17 cellular contexts compared by ENCODE assay signal in the genomic region with DNA sequence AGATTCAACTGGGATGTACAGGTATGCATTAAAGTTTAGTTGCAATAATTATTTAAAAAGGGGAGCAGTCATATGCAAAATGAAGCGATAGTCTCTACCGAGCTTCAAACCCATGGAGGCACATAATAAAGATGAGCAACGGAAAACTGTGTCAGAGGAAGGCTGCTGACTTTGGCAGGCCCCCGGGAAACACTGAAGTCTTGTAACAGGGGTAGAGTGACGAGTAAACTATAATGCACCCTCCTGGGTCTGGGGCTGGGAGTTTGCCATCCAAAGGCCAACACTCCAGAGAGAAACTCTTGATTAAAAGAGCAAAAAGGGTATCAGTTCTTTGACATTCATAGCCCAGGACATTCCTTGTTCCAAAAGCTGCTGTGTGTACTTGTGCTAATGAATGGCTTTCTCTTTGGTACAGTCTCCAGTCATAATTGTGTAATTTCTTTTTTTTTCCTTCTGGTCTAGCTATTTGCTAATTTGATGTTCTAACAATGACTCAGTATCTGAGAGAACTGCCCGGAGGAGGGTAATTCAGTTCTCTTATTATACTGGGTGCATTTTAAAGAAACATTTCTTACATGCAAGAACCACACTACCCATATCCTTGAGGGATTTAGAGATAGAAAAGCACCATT. TPM values are rescaled to one million over a fixed set of nuclear protein-coding genes. Genes with fewer than 3 reads are reported as not detected.
A peak's percentile ranks its signal among the peaks of the same experiment; 100 is the strongest.
DNase-seq lines count a peak whose midpoint lies in the region; ATAC-seq and TF ChIP-seq lines count a peak whose summit lies in the region.
"Had no signal": no experiment of that assay in that cellular context is flagged by ENCODE, and none has a peak within 500 bp of the region (broad histone marks: within the 10 kb centered on the region; RNA-seq: fewer than 3 reads in every experiment).

No MANE protein-coding gene starts in this region.

- no peaks in the 10 kb centered on the region for H3K27me3 ChIP-seq in ACC112 (ENCODE audit: insufficient read depth, low read length)
- H3K27me3 ChIP-seq: colonic mucosa, upper lobe of left lung had no signal

- H3K4me3 Mint-ChIP-seq in activated T-helper 2 cell treated with anti-CD3 and anti-CD28 coated beads, Interferon-gamma antibody, Interleukin-2, Interleukin-4, amounts not matched to agents 10 μg/mL and 5 μg/mL and 100 μg/mL, durations not matched to agents 14 hours and 24 hours and 36 hours (ENCODE audit: low read depth): no peak overlapping the region

- H3K4me1 Mint-ChIP-seq in activated T-helper 2 cell treated with anti-CD3 and anti-CD28 coated beads, Interferon-gamma antibody, Interleukin-2, Interleukin-4, amounts not matched to agents 10 μg/mL and 5 μg/mL and 100 μg/mL, durations not matched to agents 14 hours and 24 hours and 36 hours (ENCODE audit: low read depth): peaks cover 8% of the 10 kb centered on the region

- H3K36me3 Mint-ChIP-seq in activated T-helper 2 cell treated with anti-CD3 and anti-CD28 coated beads, Interferon-gamma antibody, Interleukin-2, Interleukin-4, amounts not matched to agents 10 μg/mL and 5 μg/mL and 100 μg/mL, durations not matched to agents 14 hours and 24 hours and 36 hours (ENCODE audit: low read depth): no peaks in the 10 kb centered on the region

- peaks cover 47% of the 10 kb centered on the region for H3K27me3 Mint-ChIP-seq in activated T-helper 2 cell treated with anti-CD3 and anti-CD28 coated beads, Interferon-gamma antibody, Interleukin-2, Interleukin-4, amounts not matched to agents 10 μg/mL and 5 μg/mL and 100 μg/mL, durations not matched to agents 14 hours and 24 hours and 36 hours (ENCODE audit: low read depth)

- intact Hi-C loops in activated T-helper 2 cell treated with anti-CD3 and anti-CD28 coated beads, Interferon-gamma antibody, Interleukin-2, Interleukin-4, amounts not matched to agents 10 μg/mL and 5 μg/mL and 100 μg/mL, durations not matched to agents 14 hours and 24 hours and 36 hours (cut with micrococcal nuclease): no loop called here

- H3K9me3 Mint-ChIP-seq in activated T-helper 2 cell treated with anti-CD3 and anti-CD28 coated beads, Interferon-gamma antibody, Interleukin-2, Interleukin-4, amounts not matched to agents 10 μg/mL and 5 μg/mL and 100 μg/mL, durations not matched to agents 14 hours and 24 hours and 36 hours: no peaks in the 10 kb centered on the region

- no peak for ATAC-seq in HG03196 (IDR thresholded peaks at IDR 0.05; ENCODE audit: unreplicated experiment)
- ATAC-seq: HepG2 had no signal

- H2AFZ ChIP-seq in ACC112 (ENCODE audit: low read length, unreplicated experiment): no peak overlapping the region

- H3K4me3 ChIP-seq in ACC112 (ENCODE audit: low read depth, low read length): no peak overlapping the region
- H3K4me3 ChIP-seq in cardiac fibroblast (replicated peaks in 1 of 2; ENCODE audit: low read depth in 2 of 2, low read length in 2 of 2): no peak overlapping the region
- H3K4me3 ChIP-seq: colonic mucosa, upper lobe of left lung had no signal

- peak; percentile 73 for DNase-seq in HPDE6-E6E7 (ENCODE audit: extremely low spot score)
- DNase-seq in cardiac fibroblast (ENCODE audit: low read depth in 2 of 2): peak; percentile 35 to 70
- DNase-seq in kidney glomerular epithelial cell (lab: John Stamatoyannopoulos, UW): peak; percentile 43
- DNase-seq in NCI-H446 treated with DMSO at 0.1 percent for 48 hours (lab: John Stamatoyannopoulos, UW): no peak
- no peak for DNase-seq in NCI-H146 (lab: John Stamatoyannopoulos, UW)
- no peak for DNase-seq in activated T-helper 2 cell treated with anti-CD3 and anti-CD28 coated beads, Interferon-gamma antibody, Interleukin-2, Interleukin-4, amounts not matched to agents 10 μg/mL and 5 μg/mL and 100 μg/mL, durations not matched to agents 14 hours and 24 hours and 36 hours (ENCODE audit: low spot score)
- DNase-seq: activated effector memory CD4-positive, alpha-beta T cell treated with Interleukin-2 at 50 U/mL for 16 hours; C1 segment of cervical spinal cord; colonic mucosa; hypothalamus; NCI-H187; NK-92 treated with Interleukin-12 subunit alpha and Interleukin-12 subunit beta, amount 100 ng/mL, for 24 hours; small intestine; upper lobe of left lung had no signal

- no peak for TF ChIP-seq CTCF in cardiac fibroblast (IDR thresholded peaks at IDR 0.05; ENCODE audit: low read depth, low read length)

- H3K27ac Mint-ChIP-seq in activated T-helper 2 cell treated with anti-CD3 and anti-CD28 coated beads, Interferon-gamma antibody, Interleukin-2, Interleukin-4, amounts not matched to agents 10 μg/mL and 5 μg/mL and 100 μg/mL, durations not matched to agents 14 hours and 24 hours and 36 hours: no peak overlapping the region

- H3K27ac ChIP-seq in ACC112 (ENCODE audit: low read depth, low read length): peak overlapping the region; percentile 13; the same call in 1 of the 2 replicates
- H3K27ac ChIP-seq: colonic mucosa, upper lobe of left lung had no signal

- peaks cover 24% of the 10 kb centered on the region for H3K4me1 ChIP-seq in ACC112 (ENCODE audit: control insufficient read depth, insufficient read depth, low read length, unreplicated experiment)
- H3K4me1 ChIP-seq: colonic mucosa, upper lobe of left lung had no signal

- H3K36me3 ChIP-seq in ACC112 (ENCODE audit: insufficient read depth, low read length): no peaks in the 10 kb centered on the region
- H3K36me3 ChIP-seq: colonic mucosa, upper lobe of left lung had no signal

- H3K79me2 ChIP-seq in ACC112 (ENCODE audit: control insufficient read depth, insufficient read depth, low read length, unreplicated experiment): no peaks in the 10 kb centered on the region

RNA-seq across cellular contexts. Expression of a gene that starts 59.2 kb away (rescaled TPM):
- total RNA-seq in activated T-helper 2 cell treated with anti-CD3 and anti-CD28 coated beads, Interferon-gamma antibody, Interleukin-2, Interleukin-4, amounts not matched to agents 10 μg/mL and 5 μg/mL and 100 μg/mL, durations not matched to agents 14 hours and 24 hours and 36 hours: 1.5 and 1.9 TPM in 2 replicates
- total RNA-seq: HepG2 had no signal

Comparison
In these comparisons a context has a peak if more than half of its experiments do, and no peak if none do; other contexts are left out.
1. DNase-seq: peak in HPDE6-E6E7 (single experiment), cardiac fibroblast (2 of 2) and kidney glomerular epithelial cell (single experiment); none in NCI-H446 treated with DMSO at 0.1 percent for 48 hours (single experiment), NCI-H146 (single experiment) and activated T-helper 2 cell treated with anti-CD3 and anti-CD28 coated beads, Interferon-gamma antibody, Interleukin-2, Interleukin-4, amounts not matched to agents 10 μg/mL and 5 μg/mL and 100 μg/mL, durations not matched to agents 14 hours and 24 hours and 36 hours (single experiment).